Comparison of ENCODE assay signal across 21 cellular contexts in genomic region chr2:142871396-142871795, GRCh38. TPM values are rescaled to one million over a fixed set of nuclear protein-coding genes. Genes with fewer than 3 reads are reported as not detected.
A peak's percentile ranks its signal among the peaks of the same experiment; 100 is the strongest.
DNase-seq lines count a peak whose midpoint lies in the region; ATAC-seq and TF ChIP-seq lines count a peak whose summit lies in the region.
"Had no signal": no experiment of that assay in that cellular context is flagged by ENCODE, and none has a peak within 500 bp of the region (broad histone marks: within the 10 kb centered on the region; RNA-seq: fewer than 3 reads in every experiment).

No MANE protein-coding gene starts in this region.

- H3K27ac Mint-ChIP-seq in activated naive CD4-positive, alpha-beta T cell treated with anti-CD3 and anti-CD28 coated beads, Interleukin-2, amount 10 ng/mL, durations not matched to agents 7 days and 5 days, result peak overlapping the region; percentile 28
- peak overlapping the region; percentile 95 for H3K27ac Mint-ChIP-seq in stimulated activated memory B cell treated with anti-CD40 and anti-IgM and Interleukin-4, amounts not matched to agents 10 μg/mL and 1 μg/mL and 100 μg/mL, for 72 hours
- H3K27ac Mint-ChIP-seq: CD8-positive, alpha-beta memory T cell; HFFc6 had no signal

- H3F3A ChIP-seq in PC-9 (ENCODE audit: insufficient read depth, low read depth), result peaks cover 44% of the 10 kb centered on the region

- no peaks in the 10 kb centered on the region for H3K79me2 ChIP-seq in PC-9 (ENCODE audit: low read depth)

- intact Hi-C loops in PC-9 (cut with micrococcal nuclease; ENCODE audit: unreplicated experiment), result no loop called here

- no peaks in the 10 kb centered on the region for H4K20me1 ChIP-seq in PC-9 (ENCODE audit: insufficient read depth)
- H4K20me1 ChIP-seq: BLaER1 had no signal

- no peak for DNase-seq in activated naive CD4-positive, alpha-beta T cell treated with anti-CD3 and anti-CD28 coated beads, Interleukin-2, amount 10 ng/mL, durations not matched to agents 7 days and 5 days
- no peak for DNase-seq in activated naive CD4-positive, alpha-beta T cell treated with Interleukin-2 at 50 U/mL for 16 hours
- DNase-seq in PC-9, result no peak
- no peak for DNase-seq in left lobe of liver (ENCODE audit: low spot score)
- DNase-seq in cerebellum (ENCODE audit: low spot score), result no peak
- DNase-seq: CD8-positive, alpha-beta memory T cell; DND-41; GDM1; HFFc6; MV-4-11; NCI-H1417; NCI-H1930; NCI-H2171; NCI-H446; NCI-H69; SIG-M5 had no signal

- H3K9me3 Mint-ChIP-seq in activated naive CD4-positive, alpha-beta T cell treated with anti-CD3 and anti-CD28 coated beads, Interleukin-2, amount 10 ng/mL, durations not matched to agents 7 days and 5 days, result no peaks in the 10 kb centered on the region
- no peaks in the 10 kb centered on the region for H3K9me3 Mint-ChIP-seq in stimulated activated memory B cell treated with anti-CD40 and anti-IgM and Interleukin-4, amounts not matched to agents 10 μg/mL and 1 μg/mL and 100 μg/mL, for 72 hours
- H3K9me3 Mint-ChIP-seq: HFFc6 had no signal

- TF ChIP-seq CTCF in PC-9 (conservative IDR thresholded peaks at IDR 0.05), result no peak

- H3K4me3 Mint-ChIP-seq in activated naive CD4-positive, alpha-beta T cell treated with anti-CD3 and anti-CD28 coated beads, Interleukin-2, amount 10 ng/mL, durations not matched to agents 7 days and 5 days, result no peak overlapping the region
- H3K4me3 Mint-ChIP-seq in stimulated activated memory B cell treated with anti-CD40 and anti-IgM and Interleukin-4, amounts not matched to agents 10 μg/mL and 1 μg/mL and 100 μg/mL, for 72 hours, result peak overlapping the region; percentile 69
- H3K4me3 Mint-ChIP-seq: CD8-positive, alpha-beta memory T cell; HFFc6 had no signal

- CTCF ChIA-PET in activated naive CD4-positive, alpha-beta T cell treated with anti-CD3 and anti-CD28 coated beads, Interleukin-2, amount 10 ng/mL, durations not matched to agents 7 days and 5 days (lab: Charles Lee), result no interaction called here
- CTCF ChIA-PET in PC-9 (lab: Charles Lee), result no interaction called here

- H3K4me3 ChIP-seq in PC-9, result no peak overlapping the region
- H3K4me3 ChIP-seq: BLaER1 had no signal

- no peaks in the 10 kb centered on the region for H3K4me1 Mint-ChIP-seq in activated naive CD4-positive, alpha-beta T cell treated with anti-CD3 and anti-CD28 coated beads, Interleukin-2, amount 10 ng/mL, durations not matched to agents 7 days and 5 days
- H3K4me1 Mint-ChIP-seq in stimulated activated memory B cell treated with anti-CD40 and anti-IgM and Interleukin-4, amounts not matched to agents 10 μg/mL and 1 μg/mL and 100 μg/mL, for 72 hours, result peaks cover 66% of the 10 kb centered on the region
- H3K4me1 Mint-ChIP-seq: CD8-positive, alpha-beta memory T cell had no signal

- H3K9me2 ChIP-seq in PC-9 (ENCODE audit: insufficient read depth), result no peaks in the 10 kb centered on the region

- no peak overlapping the region for H3K4me2 ChIP-seq in PC-9
- H3K4me2 ChIP-seq: BLaER1 had no signal

- H3K9me3 ChIP-seq in PC-9 (ENCODE audit: insufficient read depth, low read depth), result peaks cover 23% of the 10 kb centered on the region
- H3K9me3 ChIP-seq: BLaER1 had no signal

- peaks cover 57% of the 10 kb centered on the region for H3K4me1 ChIP-seq in PC-9 (replicated peaks; ENCODE audit: insufficient read depth)

- H3K27ac ChIP-seq in PC-9, result peak overlapping the region; percentile 100; the same call in 1 of the 2 replicates
- H3K27ac ChIP-seq: 22Rv1, BLaER1 had no signal

- POLR2A ChIA-PET in PC-9 (lab: Charles Lee; ENCODE audit: unreplicated experiment), result no interaction called here

- 0 out of 2 replicates have a peak, but pooled peaks cover 13% of the 10 kb centered on the region for H3K36me3 ChIP-seq in PC-9 (ENCODE audit: low read depth)
- H3K36me3 ChIP-seq: BLaER1 had no signal

- peak; percentile 26 for ATAC-seq in GM19351 (IDR thresholded peaks at IDR 0.05; ENCODE audit: unreplicated experiment)
- no peak for ATAC-seq in stimulated activated memory B cell treated with anti-CD40 and anti-IgM and Interleukin-4, amounts not matched to agents 10 μg/mL and 1 μg/mL and 100 μg/mL, for 72 hours
- no peak for ATAC-seq in left lobe of liver
- no peak for ATAC-seq in HG02623 (IDR thresholded peaks at IDR 0.05; ENCODE audit: unreplicated experiment)

- H3K27me3 Mint-ChIP-seq in activated naive CD4-positive, alpha-beta T cell treated with anti-CD3 and anti-CD28 coated beads, Interleukin-2, amount 10 ng/mL, durations not matched to agents 7 days and 5 days, result no peaks in the 10 kb centered on the region
- H3K27me3 Mint-ChIP-seq in stimulated activated memory B cell treated with anti-CD40 and anti-IgM and Interleukin-4, amounts not matched to agents 10 μg/mL and 1 μg/mL and 100 μg/mL, for 72 hours, result no peaks in the 10 kb centered on the region

- no peaks in the 10 kb centered on the region for H3K36me3 Mint-ChIP-seq in activated naive CD4-positive, alpha-beta T cell treated with anti-CD3 and anti-CD28 coated beads, Interleukin-2, amount 10 ng/mL, durations not matched to agents 7 days and 5 days
- H3K36me3 Mint-ChIP-seq in stimulated activated memory B cell treated with anti-CD40 and anti-IgM and Interleukin-4, amounts not matched to agents 10 μg/mL and 1 μg/mL and 100 μg/mL, for 72 hours, result peaks cover 5% of the 10 kb centered on the region
- H3K36me3 Mint-ChIP-seq: CD8-positive, alpha-beta memory T cell had no signal

- BruUV-seq in PC-9 (replicated peaks; lab: Mats Ljungman, UMichigan), result no TSS peak

- H2AFZ ChIP-seq in PC-9, result no peak overlapping the region

- H3K27me3 ChIP-seq in PC-9 (ENCODE audit: insufficient read depth, low read depth), result no peaks in the 10 kb centered on the region
- H3K27me3 ChIP-seq: BLaER1 had no signal

RNA-seq across cellular contexts. Expression of gene KYNU, which starts 6.1 kb away (rescaled TPM):
- 44.5 and 55.7 TPM in 2 replicates for total RNA-seq in PC-9 (2021)
- 38.6 TPM for total RNA-seq in left lobe of liver
- total RNA-seq in cerebellum, result 0.27 TPM

Comparison
In these comparisons a context has a peak if more than half of its experiments do, and no peak if none do; other contexts are left out.
1. RNA of gene KYNU, which starts 6.1 kb away (total RNA-seq): 44.5 to 55.7 TPM in PC-9 and 38.6 TPM in left lobe of liver (single experiment); 0.27 TPM in cerebellum (single experiment); every median in the first group is over 10 times any median in the second.